8 cellular contexts compared by ENCODE assay signal in the genomic region with DNA sequence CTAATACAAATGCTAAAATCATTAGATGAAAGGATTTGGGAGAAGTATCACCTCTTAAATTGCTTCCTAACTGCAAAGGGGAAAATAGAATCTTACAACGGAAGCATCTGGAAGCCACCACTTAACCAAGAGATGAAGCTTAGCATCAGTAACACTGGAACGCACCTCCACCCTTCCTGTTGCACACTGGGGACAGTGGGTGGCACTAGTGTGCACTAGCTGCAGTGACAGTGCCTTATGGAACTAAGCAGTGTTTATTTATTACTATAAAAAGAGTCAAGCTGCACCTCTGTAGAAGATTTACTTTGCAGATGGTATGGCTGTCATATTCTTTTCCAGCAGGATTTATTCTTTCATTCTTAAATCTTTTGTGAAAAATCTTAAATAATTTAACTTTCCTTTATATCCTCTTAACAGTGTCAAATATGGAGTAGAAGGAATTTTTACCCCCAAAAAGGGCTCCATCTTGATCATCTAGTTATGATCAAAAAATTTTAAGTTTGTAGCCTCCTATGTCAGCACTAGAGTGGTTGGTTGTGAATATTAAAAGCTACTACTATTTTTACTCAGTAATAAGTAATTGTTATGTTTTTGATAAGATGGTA.
DNase-seq lines count a peak whose midpoint lies in the region; ATAC-seq, FAIRE-seq and TF ChIP-seq lines count a peak whose summit lies in the region.

No MANE protein-coding gene starts in this region.

- BruUV-seq in endothelial cell of umbilical vein (replicated peaks; lab: Mats Ljungman, UMichigan) = no TSS peak

- no peak overlapping the region for H3K9ac ChIP-seq in endothelial cell of umbilical vein (replicated peaks; ENCODE audit: extremely low read depth, insufficient read depth, low read length)

- H3K36me3 ChIP-seq in SJCRH30 (0 out of 2 replicates have a peak, but pooled peaks cover 3% of the 10 kb centered on the region), endothelial cell of umbilical vein (ENCODE audit: control insufficient read depth in 2 of 2, extremely low read depth in 1 of 2, insufficient read depth in 2 of 2, low read length in 2 of 2) (no peaks in the 10 kb centered on the region)

- TF ChIP-seq CTCF in endothelial cell of umbilical vein (IDR thresholded peaks at IDR 0.05; ENCODE audit: extremely low read depth in 1 of 2, insufficient read depth in 1 of 2, low read depth in 1 of 2, low read length in 2 of 2) (peak; percentile 16 to 44), progenitor cell of endocrine pancreas (IDR thresholded peaks at IDR 0.05; ENCODE audit: unreplicated experiment) (peak; percentile 44)

- no peak for FAIRE-seq in endothelial cell of umbilical vein (lab: Jason Lieb, UNC)

- H3K27me3 ChIP-seq in SJCRH30 (no peaks in the 10 kb centered on the region; the same call in 1 of the 2 replicates), endothelial cell of umbilical vein (ENCODE audit: control insufficient read depth in 2 of 2, insufficient read depth in 2 of 2, low read length in 2 of 2) (no peaks in the 10 kb centered on the region)

- peak; percentile 35 for DNase-seq in stimulated activated CD4-positive, alpha-beta T cell treated with anti-CD3 and anti-CD28 coated beads, Interleukin-15, amount 100 ng/mL, for 24 hours
- no peak for DNase-seq in stimulated activated CD4-positive, alpha-beta T cell treated with anti-CD3 and anti-CD28 coated beads, Interleukin-12 subunit alpha, Interleukin-12 subunit beta, amount 100 ng/mL, for 4 hours
- DNase-seq in SJCRH30 (peak; percentile 22 to 52), endothelial cell of umbilical vein (ENCODE audit: low read depth, low spot score) (peak; percentile 38), progenitor cell of endocrine pancreas (ENCODE audit: low spot score, unreplicated experiment) (no peak)

- H3K4me1 ChIP-seq in SJCRH30 (no peaks in the 10 kb centered on the region), endothelial cell of umbilical vein (ENCODE audit: control insufficient read depth, extremely low read depth, insufficient read depth, low read length) (peaks cover 5% of the 10 kb centered on the region)

- dilution Hi-C loops in endothelial cell of umbilical vein (cut with MboI; ENCODE audit: extremely low pct_ligation_motif_present, low sequenced_read_pairs) = loop anchor here (10.0 kb wide), 1 partner anchor 277 kb away; no protein-coding TSS in a partner anchor

- CTCF ChIA-PET in endothelial cell of umbilical vein (lab: Charles Lee) = interaction anchor here (0.6 to 2.8 kb wide), 14 partner anchors 10 to 260 kb away, joined by 3 to 33 read pairs (median 4); a partner anchor contains a TSS

- H3K9me3 Mint-ChIP-seq in progenitor cell of endocrine pancreas (ENCODE audit: low read depth) = no peaks in the 10 kb centered on the region

- peaks cover 5% of the 10 kb centered on the region for H4K20me1 ChIP-seq in endothelial cell of umbilical vein (replicated peaks; ENCODE audit: control insufficient read depth, extremely low read depth, insufficient read depth, low read length)

- ATAC-seq in HG03159 (IDR thresholded peaks at IDR 0.05; ENCODE audit: unreplicated experiment) (peak; percentile 85), GM21619 (IDR thresholded peaks at IDR 0.05; ENCODE audit: unreplicated experiment) (no peak), HG03520 (IDR thresholded peaks at IDR 0.05; ENCODE audit: unreplicated experiment) (no peak)

- H3K27ac Mint-ChIP-seq in progenitor cell of endocrine pancreas = no peak overlapping the region

- no peak overlapping the region for H2AFZ ChIP-seq in endothelial cell of umbilical vein (ENCODE audit: low read depth, low read length)

- H3K4me3 ChIP-seq in SJCRH30 (no peak overlapping the region), endothelial cell of umbilical vein (replicated peaks in 1 of 3; ENCODE audit: insufficient read depth in 1 of 3, low read depth in 1 of 3, low read length in 3 of 3) (no peak overlapping the region)

- no peaks in the 10 kb centered on the region for H3K79me2 ChIP-seq in endothelial cell of umbilical vein (ENCODE audit: control insufficient read depth, insufficient read depth, low read length)

- H3K27me3 Mint-ChIP-seq in progenitor cell of endocrine pancreas = no peaks in the 10 kb centered on the region

- H3K4me1 Mint-ChIP-seq in progenitor cell of endocrine pancreas (ENCODE audit: low read depth) = peaks cover 7% of the 10 kb centered on the region

- H3K9me1 ChIP-seq in endothelial cell of umbilical vein (replicated peaks; ENCODE audit: control insufficient read depth, extremely low read depth, insufficient read depth, low read length) = no peaks in the 10 kb centered on the region

- no peak overlapping the region for H3K4me3 Mint-ChIP-seq in progenitor cell of endocrine pancreas (ENCODE audit: low read depth)

- no peak for TF ChIP-seq POLR2A in endothelial cell of umbilical vein (IDR thresholded peaks at IDR 0.05; ENCODE audit: low read depth, low read length)

- POLR2A ChIA-PET in endothelial cell of umbilical vein (lab: Charles Lee) = no interaction called here

- intact Hi-C loops in endothelial cell of umbilical vein (cut with micrococcal nuclease) = no loop called here

- no peak overlapping the region for H3K27ac ChIP-seq in SJCRH30
- H3K27ac ChIP-seq in endothelial cell of umbilical vein (ENCODE audit: insufficient read depth, low read depth, low read length) = no peak overlapping the region

- H3K36me3 Mint-ChIP-seq in progenitor cell of endocrine pancreas (ENCODE audit: insufficient read depth) = no peaks in the 10 kb centered on the region

- no peak overlapping the region for H3K4me2 ChIP-seq in endothelial cell of umbilical vein (ENCODE audit: insufficient read depth, low read length)

- H3K9me3 ChIP-seq in SJCRH30 (replicated peaks) = no peaks in the 10 kb centered on the region
- no peaks in the 10 kb centered on the region for H3K9me3 ChIP-seq in endothelial cell of umbilical vein (replicated peaks; ENCODE audit: control insufficient read depth, insufficient read depth, low read length)

TF ChIP-seq in endothelial cell of umbilical vein, 7 proteins besides CTCF, POLR2A, EP300 and RAD21:
- TF ChIP-seq, protein P1, sequence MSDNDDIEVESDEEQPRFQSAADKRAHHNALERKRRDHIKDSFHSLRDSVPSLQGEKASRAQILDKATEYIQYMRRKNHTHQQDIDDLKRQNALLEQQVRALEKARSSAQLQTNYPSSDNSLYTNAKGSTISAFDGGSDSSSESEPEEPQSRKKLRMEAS (IDR thresholded peaks at IDR 0.05; ENCODE audit: insufficient read depth, insufficient read length) = no peak
- TF ChIP-seq POLR2AphosphoS5 (IDR thresholded peaks at IDR 0.05; ENCODE audit: insufficient read depth, low read depth, low read length) = no peak
- TF ChIP-seq JUN (IDR thresholded peaks at IDR 0.05; ENCODE audit: borderline replicate concordance, insufficient read depth, insufficient read length, low read depth) = no peak
- no peak for TF ChIP-seq MYC (IDR thresholded peaks at IDR 0.05; ENCODE audit: low read depth, low read length)
- TF ChIP-seq GATA2 (IDR thresholded peaks at IDR 0.05; ENCODE audit: insufficient read depth, insufficient read length, low read depth, low read length) = no peak
- TF ChIP-seq EZH2 (IDR thresholded peaks at IDR 0.05; ENCODE audit: borderline replicate concordance, low read depth, low read length, severe bottlenecking) = no peak
- TF ChIP-seq FOS (IDR thresholded peaks at IDR 0.05; ENCODE audit: borderline replicate concordance, insufficient read depth, low read length) = no peak

Comparison
In these comparisons a context has a peak if more than half of its experiments do, and no peak if none do; other contexts are left out.
1. DNase-seq: peak in stimulated activated CD4-positive, alpha-beta T cell treated with anti-CD3 and anti-CD28 coated beads, Interleukin-15, amount 100 ng/mL, for 24 hours (single experiment), SJCRH30 (2 of 2) and endothelial cell of umbilical vein (single experiment); none in stimulated activated CD4-positive, alpha-beta T cell treated with anti-CD3 and anti-CD28 coated beads, Interleukin-12 subunit alpha, Interleukin-12 subunit beta, amount 100 ng/mL, for 4 hours (single experiment) and progenitor cell of endocrine pancreas (single experiment).